In genomic region chr2:3129867-3130266, GRCh38 we compare ENCODE assay signal across 21 cellular contexts.
DNase-seq lines count a peak whose midpoint lies in the region; ATAC-seq and TF ChIP-seq lines count a peak whose summit lies in the region.
"Had no signal": no experiment of that assay in that cellular context is flagged by ENCODE, and none has a peak within 500 bp of the region (broad histone marks: within the 10 kb centered on the region; RNA-seq: fewer than 3 reads in every experiment).

No MANE protein-coding gene starts in this region.

- no peak overlapping the region for H3K4me3 Mint-ChIP-seq in activated CD8-positive, alpha-beta memory T cell treated with anti-CD3 and anti-CD28 coated beads, Interleukin-2, amount 10 ng/mL, durations not matched to agents 7 days and 5 days
- no peak overlapping the region for H3K4me3 Mint-ChIP-seq in MCF 10A (ENCODE audit: unreplicated experiment)
- H3K4me3 Mint-ChIP-seq: T-helper 17 cell had no signal

- peaks cover 1% of the 10 kb centered on the region for H3K4me1 Mint-ChIP-seq in activated CD8-positive, alpha-beta memory T cell treated with anti-CD3 and anti-CD28 coated beads, Interleukin-2, amount 10 ng/mL, durations not matched to agents 7 days and 5 days
- H3K4me1 Mint-ChIP-seq in MCF 10A (ENCODE audit: insufficient read depth, unreplicated experiment): no peaks in the 10 kb centered on the region

- H3K27me3 Mint-ChIP-seq in activated CD8-positive, alpha-beta memory T cell treated with anti-CD3 and anti-CD28 coated beads, Interleukin-2, amount 10 ng/mL, durations not matched to agents 7 days and 5 days: no peaks in the 10 kb centered on the region
- H3K27me3 Mint-ChIP-seq in MCF 10A (ENCODE audit: insufficient read depth, unreplicated experiment): peaks cover 12% of the 10 kb centered on the region

- intact Hi-C loops in MCF 10A (cut with micrococcal nuclease): no loop called here

- no peak overlapping the region for H3K4me3 ChIP-seq in SJCRH30
- H3K4me3 ChIP-seq: PC-9, SJSA1 had no signal

- POLR2A ChIA-PET in MCF 10A (lab: Yijun Ruan, JAX): interaction anchor here (0.6 to 0.7 kb wide), 2 partner anchors 39 to 301 kb away, joined by 3 read pairs; no protein-coding TSS in a partner anchor

- no peaks in the 10 kb centered on the region for H3K27me3 ChIP-seq in SJCRH30
- H3K27me3 ChIP-seq: SJSA1 had no signal

- no TSS peak for BruUV-seq in MCF 10A (replicated peaks; lab: Mats Ljungman, UMichigan)

- CTCF ChIA-PET in activated CD8-positive, alpha-beta memory T cell treated with anti-CD3 and anti-CD28 coated beads, Interleukin-2, amount 10 ng/mL, durations not matched to agents 7 days and 5 days (lab: Charles Lee): no interaction called here
- CTCF ChIA-PET in MCF 10A (lab: Yijun Ruan, JAX): no interaction called here

- TF ChIP-seq CTCF in MCF 10A (IDR thresholded peaks at IDR 0.05; ENCODE audit: unreplicated experiment): no peak

- no peaks in the 10 kb centered on the region for H3K36me3 ChIP-seq in SJCRH30
- H3K36me3 ChIP-seq: SJSA1 had no signal

- no peak overlapping the region for H3K27ac Mint-ChIP-seq in activated CD8-positive, alpha-beta memory T cell treated with anti-CD3 and anti-CD28 coated beads, Interleukin-2, amount 10 ng/mL, durations not matched to agents 7 days and 5 days
- H3K27ac Mint-ChIP-seq in MCF 10A (ENCODE audit: low read depth, unreplicated experiment): no peak overlapping the region
- H3K27ac Mint-ChIP-seq: T-helper 17 cell had no signal

- no peaks in the 10 kb centered on the region for H3K36me3 Mint-ChIP-seq in activated CD8-positive, alpha-beta memory T cell treated with anti-CD3 and anti-CD28 coated beads, Interleukin-2, amount 10 ng/mL, durations not matched to agents 7 days and 5 days
- no peaks in the 10 kb centered on the region for H3K36me3 Mint-ChIP-seq in MCF 10A (ENCODE audit: insufficient read depth, unreplicated experiment)

- no peak overlapping the region for H3K27ac ChIP-seq in SJCRH30
- H3K27ac ChIP-seq: PC-9, SJSA1 had no signal

- no peaks in the 10 kb centered on the region for H3K9me3 Mint-ChIP-seq in activated CD8-positive, alpha-beta memory T cell treated with anti-CD3 and anti-CD28 coated beads, Interleukin-2, amount 10 ng/mL, durations not matched to agents 7 days and 5 days (ENCODE audit: low read depth)
- no peaks in the 10 kb centered on the region for H3K9me3 Mint-ChIP-seq in MCF 10A (ENCODE audit: unreplicated experiment)

- peaks cover 60% of the 10 kb centered on the region for H3K4me1 ChIP-seq in SJCRH30
- H3K4me1 ChIP-seq: SJSA1 had no signal

- DNase-seq in SJCRH30 (peak; percentile 77 to 87), myocyte (ENCODE audit: low read depth) (peak; percentile 57), MCF 10A (ENCODE audit: unreplicated experiment) (no peak)
- no peak for DNase-seq in activated CD8-positive, alpha-beta memory T cell treated with anti-CD3 and anti-CD28 coated beads, Interleukin-2, amount 10 ng/mL, durations not matched to agents 7 days and 5 days
- DNase-seq: DMS 273 treated with DMSO at 0.1 percent for 48 hours, DND-41, GOT3, IMR-90, Kasumi-1, MM.1S, NCI-H1092, NCI-H146, NCI-H2081, NCI-H748 treated with DMSO at 0.1 percent for 48 hours, PC-9, T-helper 17 cell had no signal

- no peaks in the 10 kb centered on the region for H3K9me3 ChIP-seq in SJCRH30 (replicated peaks)
- H3K9me3 ChIP-seq: SJSA1 had no signal

- ATAC-seq in GM18511 (IDR thresholded peaks at IDR 0.05; ENCODE audit: unreplicated experiment): peak; percentile 67
- ATAC-seq in HG02885 (IDR thresholded peaks at IDR 0.05; ENCODE audit: poor library complexity, unreplicated experiment): peak; percentile 43
- ATAC-seq in GM18858 (IDR thresholded peaks at IDR 0.05; ENCODE audit: unreplicated experiment): no peak
- ATAC-seq in activated CD8-positive, alpha-beta memory T cell treated with anti-CD3 and anti-CD28 coated beads, Interleukin-2, amount 10 ng/mL, durations not matched to agents 7 days and 5 days: no peak
- ATAC-seq: HCT116, T-helper 17 cell had no signal

Comparison
In these comparisons a context has a peak if more than half of its experiments do, and no peak if none do; other contexts are left out.
1. ATAC-seq: peak in GM18511 (single experiment) and HG02885 (single experiment); none in GM18858 (single experiment) and activated CD8-positive, alpha-beta memory T cell treated with anti-CD3 and anti-CD28 coated beads, Interleukin-2, amount 10 ng/mL, durations not matched to agents 7 days and 5 days (single experiment).
2. DNase-seq: peak in SJCRH30 (2 of 2) and myocyte (single experiment); none in activated CD8-positive, alpha-beta memory T cell treated with anti-CD3 and anti-CD28 coated beads, Interleukin-2, amount 10 ng/mL, durations not matched to agents 7 days and 5 days (single experiment) and MCF 10A (single experiment).